18 cellular contexts compared by ENCODE assay signal in the genomic region with DNA sequence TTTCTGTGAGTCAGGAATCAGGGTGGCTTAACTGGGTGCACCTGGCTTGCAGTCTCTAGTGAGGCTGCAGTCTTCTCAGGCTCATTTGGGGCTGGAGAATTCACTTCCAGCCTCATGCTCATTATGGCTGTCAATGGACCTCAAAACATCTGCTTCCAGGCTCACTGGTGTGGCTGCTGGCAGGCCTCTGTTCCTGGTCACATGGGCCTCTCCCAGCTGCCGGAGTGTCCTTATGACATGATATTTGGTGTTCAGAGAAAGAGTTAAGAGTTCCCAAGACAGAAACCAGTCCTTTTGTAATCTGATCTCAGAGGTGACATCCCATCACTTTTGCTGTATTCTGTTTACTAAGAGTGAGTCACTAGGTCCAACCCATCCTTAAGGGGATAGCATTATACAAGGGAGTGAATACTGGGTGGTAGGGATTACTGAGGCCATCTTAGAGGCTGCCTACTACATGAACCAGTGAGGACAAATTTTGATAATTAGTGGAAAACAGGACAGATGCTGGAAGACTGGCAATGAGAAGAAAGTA.
DNase-seq lines count a peak whose midpoint lies in the region; ATAC-seq, FAIRE-seq and TF ChIP-seq lines count a peak whose summit lies in the region.
"Had no signal": no experiment of that assay in that cellular context is flagged by ENCODE, and none has a peak within 500 bp of the region (broad histone marks: within the 10 kb centered on the region; RNA-seq: fewer than 3 reads in every experiment).

No MANE protein-coding gene starts in this region.

- H3K27me3 Mint-ChIP-seq in activated T-helper 17 cell treated with anti-CD3 and anti-CD28 coated beads, Interleukin-2, amount 50 U/mL, for 72 hours = peaks cover 12% of the 10 kb centered on the region

- H3K9me3 ChIP-seq in HCT116 (ENCODE audit: control insufficient read depth in 1 of 2, insufficient read depth in 1 of 2, low read depth in 1 of 2, low read length in 2 of 2) = no peaks in the 10 kb centered on the region
- H3K9me3 ChIP-seq in upper lobe of right lung = no peaks in the 10 kb centered on the region
- H3K9me3 ChIP-seq: ascending aorta, suprapubic skin had no signal

- intact Hi-C loops in HCT116 (cut with micrococcal nuclease) (no loop called here), upper lobe of right lung (cut with DNase I) (no loop called here)

- ATAC-seq in HCT116 = peak; percentile 75
- no peak for ATAC-seq in GM21528 (IDR thresholded peaks at IDR 0.05; ENCODE audit: low FRiP score, unreplicated experiment)
- no peak for ATAC-seq in upper lobe of right lung
- ATAC-seq in activated T-helper 17 cell treated with anti-CD3 and anti-CD28 coated beads, Interleukin-2, amount 50 U/mL, for 72 hours (replicated peaks) = no peak
- ATAC-seq: effector memory CD8-positive, alpha-beta T cell had no signal

- DNase-seq in HCT116 (ENCODE audit: low read depth, low spot score) (peak; percentile 21), NCI-H510A treated with DMSO at 0.1 percent for 48 hours (lab: John Stamatoyannopoulos, UW) (peak; percentile 55), epithelial cell of prostate (ENCODE audit: low read depth, low spot score) (peak; percentile 14), upper lobe of right lung (no peak), GM12891 (ENCODE audit: insufficient read length, low spot score) (no peak)
- DNase-seq: activated CD4-positive, alpha-beta T cell treated with anti-CD3 and anti-CD28 coated beads, Interleukin-2, amount 10 ng/mL, durations not matched to agents 7 days and 5 days; activated naive CD4-positive, alpha-beta T cell treated with anti-CD3 and anti-CD28 coated beads for 36 hours; effector memory CD8-positive, alpha-beta T cell; KBM-7; naive B cell; NCI-H2081; retina had no signal

- H3K4me1 Mint-ChIP-seq in activated T-helper 17 cell treated with anti-CD3 and anti-CD28 coated beads, Interleukin-2, amount 50 U/mL, for 72 hours = no peaks in the 10 kb centered on the region
- H3K4me1 Mint-ChIP-seq: activated CD4-positive, alpha-beta T cell treated with anti-CD3 and anti-CD28 coated beads, Interleukin-2, amount 10 ng/mL, durations not matched to agents 7 days and 5 days had no signal

- no peak overlapping the region for H3K9ac ChIP-seq in HCT116 (ENCODE audit: low read length)

- CTCF ChIA-PET in HCT116 (lab: Charles Lee) = no interaction called here

- no peaks in the 10 kb centered on the region for H3K36me3 ChIP-seq in HCT116 (ENCODE audit: control insufficient read depth in 1 of 2, insufficient read depth in 2 of 2, low read length in 2 of 2)
- no peaks in the 10 kb centered on the region for H3K36me3 ChIP-seq in upper lobe of right lung
- H3K36me3 ChIP-seq: ascending aorta, suprapubic skin had no signal

- no TSS peak for BruUV-seq in HCT116 (replicated peaks; lab: Mats Ljungman, UMichigan)

- H3K27me3 ChIP-seq in HCT116 (ENCODE audit: insufficient read depth, low read length) (no peaks in the 10 kb centered on the region), upper lobe of right lung (no peaks in the 10 kb centered on the region)
- H3K27me3 ChIP-seq: ascending aorta had no signal

- H3K4me1 ChIP-seq in HCT116 (ENCODE audit: control insufficient read depth in 1 of 2, insufficient read depth in 2 of 2, low read length in 2 of 2) = peaks cover 7 to 14% of the 10 kb centered on the region in 2 experiments; a peak in 2 of 4 replicates
- no peaks in the 10 kb centered on the region for H3K4me1 ChIP-seq in upper lobe of right lung
- H3K4me1 ChIP-seq: ascending aorta, suprapubic skin had no signal

- POLR2A ChIA-PET in HCT116 (lab: Charles Lee) = no interaction called here

- H3K36me3 Mint-ChIP-seq in activated T-helper 17 cell treated with anti-CD3 and anti-CD28 coated beads, Interleukin-2, amount 50 U/mL, for 72 hours (ENCODE audit: low read depth) = no peaks in the 10 kb centered on the region

- H3K9me3 Mint-ChIP-seq in activated T-helper 17 cell treated with anti-CD3 and anti-CD28 coated beads, Interleukin-2, amount 50 U/mL, for 72 hours = no peaks in the 10 kb centered on the region
- H3K9me3 Mint-ChIP-seq: activated CD4-positive, alpha-beta T cell treated with anti-CD3 and anti-CD28 coated beads, Interleukin-2, amount 10 ng/mL, durations not matched to agents 7 days and 5 days; activated naive CD4-positive, alpha-beta T cell treated with anti-CD3 and anti-CD28 coated beads for 36 hours; effector memory CD8-positive, alpha-beta T cell had no signal

- no peak overlapping the region for H2AFZ ChIP-seq in HCT116 (ENCODE audit: low read depth, low read length, poor library complexity, severe bottlenecking)

- RAD21 ChIA-PET in HCT116 (lab: Charles Lee; ENCODE audit: low non-redundant PET in 1 of 2, low total read pairs in 2 of 2, uncharacterized antibody in 2 of 2, unreplicated experiment in 2 of 2) = no interaction called here

- no peak for TF ChIP-seq RAD21 in HCT116 (IDR thresholded peaks at IDR 0.05; ENCODE audit: low read depth)

- H3K27ac ChIP-seq in 22Rv1 (peak overlapping the region; percentile 34), HCT116 (ENCODE audit: low read depth, low read length) (no peak overlapping the region), epithelial cell of prostate (no peak overlapping the region), upper lobe of right lung (no peak overlapping the region)
- H3K27ac ChIP-seq: ascending aorta, suprapubic skin had no signal

- H3K9me2 ChIP-seq in HCT116 (ENCODE audit: insufficient read depth) = no peaks in the 10 kb centered on the region

- H4K20me1 ChIP-seq in HCT116 (ENCODE audit: insufficient read depth) = no peaks in the 10 kb centered on the region

- H3K79me2 ChIP-seq in HCT116 (ENCODE audit: insufficient read depth, low read length) = no peaks in the 10 kb centered on the region

- peak overlapping the region; percentile 44 for H3K4me2 ChIP-seq in HCT116 (ENCODE audit: low read length)

- H3K4me3 ChIP-seq in HCT116 (replicated peaks in 1 of 2; ENCODE audit: low read depth in 1 of 2, low read length in 2 of 2) (no peak overlapping the region), upper lobe of right lung (no peak overlapping the region)
- H3K4me3 ChIP-seq: ascending aorta, suprapubic skin had no signal

- FAIRE-seq in GM12891 (lab: Jason Lieb, UNC) = no peak
- FAIRE-seq: keratinocyte had no signal

- H3K4me3 Mint-ChIP-seq in activated T-helper 17 cell treated with anti-CD3 and anti-CD28 coated beads, Interleukin-2, amount 50 U/mL, for 72 hours = no peak overlapping the region
- H3K4me3 Mint-ChIP-seq: activated CD4-positive, alpha-beta T cell treated with anti-CD3 and anti-CD28 coated beads, Interleukin-2, amount 10 ng/mL, durations not matched to agents 7 days and 5 days; activated naive CD4-positive, alpha-beta T cell treated with anti-CD3 and anti-CD28 coated beads for 36 hours; effector memory CD8-positive, alpha-beta T cell; naive B cell had no signal

- TF ChIP-seq POLR2A in HCT116 (IDR thresholded peaks at IDR 0.05; ENCODE audit: borderline replicate concordance, extremely low read depth, insufficient read depth, insufficient read length) (no peak), GM12891 (IDR thresholded peaks at IDR 0.05; ENCODE audit: low read depth, low read length) (no peak)

- TF ChIP-seq CTCF in 22Rv1 (IDR thresholded peaks at IDR 0.05) (no peak), HCT116 (IDR thresholded peaks at IDR 0.05 in 2 of 3, conservative IDR thresholded peaks at IDR 0.05 in 1 of 3; ENCODE audit: borderline replicate concordance in 1 of 3, insufficient read depth in 1 of 3, low read depth in 2 of 3, low read length in 2 of 3) (no peak), upper lobe of right lung (IDR thresholded peaks at IDR 0.05) (no peak)

- no peak overlapping the region for H3K27ac Mint-ChIP-seq in activated T-helper 17 cell treated with anti-CD3 and anti-CD28 coated beads, Interleukin-2, amount 50 U/mL, for 72 hours
- H3K27ac Mint-ChIP-seq: activated CD4-positive, alpha-beta T cell treated with anti-CD3 and anti-CD28 coated beads, Interleukin-2, amount 10 ng/mL, durations not matched to agents 7 days and 5 days; activated naive CD4-positive, alpha-beta T cell treated with anti-CD3 and anti-CD28 coated beads for 36 hours; effector memory CD8-positive, alpha-beta T cell had no signal

TF ChIP-seq in HCT116, 20 proteins besides CTCF, POLR2A, EP300 and RAD21:
- TF ChIP-seq ELF1 (IDR thresholded peaks at IDR 0.05; ENCODE audit: borderline replicate concordance, low read depth) = no peak
- peak; percentile 53; the same call in 1 of the 2 replicates for TF ChIP-seq SP1 (IDR thresholded peaks at IDR 0.05; ENCODE audit: low read depth)
- no peak for TF ChIP-seq SIN3A (IDR thresholded peaks at IDR 0.05; ENCODE audit: low read depth)
- peak; percentile 52; the same call in 1 of the 2 replicates for TF ChIP-seq JUND (IDR thresholded peaks at IDR 0.05)
- peak; percentile 64 for TF ChIP-seq FOSL1 (IDR thresholded peaks at IDR 0.05; ENCODE audit: low read depth)
- TF ChIP-seq TCF7L2 (IDR thresholded peaks at IDR 0.05; ENCODE audit: borderline replicate concordance, extremely low read depth, insufficient read depth, insufficient read length) = peak; percentile 83

TF ChIP-seq in GM12891, 5 proteins besides CTCF, POLR2A, EP300 and RAD21:
- no peak for TF ChIP-seq PAX5 (IDR thresholded peaks at IDR 0.05; ENCODE audit: insufficient read depth, low read length, severe bottlenecking)
- no peak for TF ChIP-seq POU2F2 (IDR thresholded peaks at IDR 0.05; ENCODE audit: low read depth, low read length)
- TF ChIP-seq TAF1 (IDR thresholded peaks at IDR 0.05; ENCODE audit: low read depth, low read length) = no peak
- TF ChIP-seq SPI1 (IDR thresholded peaks at IDR 0.05; ENCODE audit: low read depth, low read length) = no peak
- no peak for TF ChIP-seq POLR2AphosphoS5 (IDR thresholded peaks at IDR 0.05; ENCODE audit: low read depth, low read length)

Comparison
In these comparisons a context has a peak if more than half of its experiments do, and no peak if none do; other contexts are left out.
1. DNase-seq: peak in HCT116 (single experiment), NCI-H510A treated with DMSO at 0.1 percent for 48 hours (single experiment) and epithelial cell of prostate (single experiment); none in upper lobe of right lung (single experiment) and GM12891 (single experiment).